ENCODE assay signal across 16 cellular contexts in the genomic region with DNA sequence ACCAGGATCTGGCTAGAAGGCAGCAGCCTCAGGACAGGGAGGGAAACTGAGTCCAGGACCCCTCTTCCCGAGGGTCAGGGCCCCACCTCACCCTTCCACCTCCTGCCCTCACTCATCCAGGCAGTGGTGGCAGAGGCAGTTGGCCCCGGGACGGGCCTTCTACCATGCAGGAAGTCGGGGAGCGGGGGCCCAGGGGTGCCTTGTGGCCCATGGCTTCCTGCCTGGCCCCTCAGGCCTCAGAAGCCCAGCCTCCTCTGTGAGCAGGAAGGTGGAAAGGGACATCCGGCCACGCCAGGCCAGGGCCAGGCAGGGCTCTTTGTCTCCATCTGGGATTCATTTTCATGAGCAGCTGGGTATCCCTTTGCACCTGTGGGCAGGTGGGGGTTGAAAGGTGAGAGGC. TPM values are rescaled to one million over a fixed set of nuclear protein-coding genes. Genes with fewer than 3 reads are reported as not detected.
A peak's percentile ranks its signal among the peaks of the same experiment; 100 is the strongest.
DNase-seq lines count a peak whose midpoint lies in the region; ATAC-seq and TF ChIP-seq lines count a peak whose summit lies in the region.
"Had no signal": no experiment of that assay in that cellular context is flagged by ENCODE, and none has a peak within 500 bp of the region (broad histone marks: within the 10 kb centered on the region; RNA-seq: fewer than 3 reads in every experiment).

No MANE protein-coding gene starts in this region.

- peak; percentile 20 to 45 for DNase-seq in activated T-cell treated with anti-CD3 and anti-CD28 coated beads, Interleukin-2, amount 50 U/mL, for 48 hours
- DNase-seq in activated T-cell treated with anti-CD3 and anti-CD28 coated beads for 4 hours (no peak), spleen (peak; percentile 90), caudate nucleus (lab: John Stamatoyannopoulos, UW) (no peak), Caco-2 (no peak)
- DNase-seq in activated T-cell treated with anti-CD3 and anti-CD28 coated beads, Interleukin-2, amount 50 U/mL, for 72 hours: peak; percentile 32 to 43
- DNase-seq: DMS53; effector memory CD4-positive, alpha-beta T cell; foreskin melanocyte; NCI-H510A; RPMI8226; stimulated activated CD4-positive, alpha-beta T cell treated with anti-CD3 and anti-CD28 coated beads, Interleukin-2, amount 100 ng/mL, for 48 hours had no signal

- H3K27ac ChIP-seq in KOPT-K1 (ENCODE audit: low read depth, low read length, poor library complexity, severe bottlenecking) (peak overlapping the region; percentile 97), spleen (peak overlapping the region in 3 of 8 donors; percentile 11 to 26 (median 21)), caudate nucleus (ENCODE audit: low read depth, low read length) (no peak overlapping the region)

- H3K9me3 Mint-ChIP-seq in activated T-cell treated with anti-CD3 and anti-CD28 coated beads, Interleukin-2, amount 50 U/mL, for 72 hours: no peaks in the 10 kb centered on the region
- no peaks in the 10 kb centered on the region for H3K9me3 Mint-ChIP-seq in Caco-2 (ENCODE audit: unreplicated experiment)
- H3K9me3 Mint-ChIP-seq: brain; stimulated activated memory B cell treated with anti-CD40 and anti-IgM and Interleukin-4, amounts not matched to agents 10 μg/mL and 1 μg/mL and 100 μg/mL, for 72 hours had no signal

- peak; percentile 57 to 74 for ATAC-seq in activated T-cell treated with anti-CD3 and anti-CD28 coated beads, Interleukin-2, amount 50 U/mL, for 72 hours (replicated peaks in 1 of 2)
- ATAC-seq in GM19452 (IDR thresholded peaks at IDR 0.05; ENCODE audit: unreplicated experiment): no peak
- ATAC-seq: stimulated activated memory B cell treated with anti-CD40 and anti-IgM and Interleukin-4, amounts not matched to agents 10 μg/mL and 1 μg/mL and 100 μg/mL, for 72 hours had no signal

- CTCF ChIA-PET in Caco-2 (lab: Charles Lee): interaction anchor here (1.9 kb wide), 1 partner anchor 13 kb away, joined by 6 read pairs; no protein-coding TSS in a partner anchor

- H3K27me3 ChIP-seq in spleen (replicated peaks in 1 of 7): peaks cover 0 to 75% (median 0%) of the 10 kb centered on the region in 7 donors
- no peaks in the 10 kb centered on the region for H3K27me3 ChIP-seq in Caco-2 (replicated peaks; ENCODE audit: control insufficient read depth, insufficient read depth, low read length)

- POLR2A ChIA-PET in Caco-2 (lab: Charles Lee): no interaction called here

- intact Hi-C loops in spleen (cut with DNase I; ENCODE audit: low total_unique reads): no loop called here
- intact Hi-C loops in Caco-2 (cut with micrococcal nuclease; ENCODE audit: unreplicated experiment): no loop called here

- TF ChIP-seq CTCF in spleen (IDR thresholded peaks at IDR 0.05 in 8 of 11, conservative IDR thresholded peaks at IDR 0.05 in 3 of 11): no peak
- TF ChIP-seq CTCF in Caco-2 (IDR thresholded peaks at IDR 0.05; ENCODE audit: insufficient read depth in 1 of 2, low read depth in 1 of 2, low read length in 1 of 2, severe bottlenecking in 1 of 2, unreplicated experiment in 1 of 2): no peak

- no peak overlapping the region for H3K4me3 Mint-ChIP-seq in activated T-cell treated with anti-CD3 and anti-CD28 coated beads, Interleukin-2, amount 50 U/mL, for 72 hours
- no peak overlapping the region for H3K4me3 Mint-ChIP-seq in Caco-2 (ENCODE audit: unreplicated experiment)
- H3K4me3 Mint-ChIP-seq: stimulated activated memory B cell treated with anti-CD40 and anti-IgM and Interleukin-4, amounts not matched to agents 10 μg/mL and 1 μg/mL and 100 μg/mL, for 72 hours had no signal

- H3K4me1 ChIP-seq in spleen: peaks cover 18 to 69% (median 46%) of the 10 kb centered on the region in 6 donors
- H3K4me1 ChIP-seq in Caco-2: peaks cover 10% of the 10 kb centered on the region; the same call in 1 of the 2 replicates

- WGBS in spleen, 5 donors: 3 to 17% (median 15%) methylated on average over 2 to 7 of the region's 7 CpGs

- H3K4me1 Mint-ChIP-seq in activated T-cell treated with anti-CD3 and anti-CD28 coated beads, Interleukin-2, amount 50 U/mL, for 72 hours (ENCODE audit: low read depth): no peaks in the 10 kb centered on the region
- no peaks in the 10 kb centered on the region for H3K4me1 Mint-ChIP-seq in Caco-2 (ENCODE audit: low read depth, unreplicated experiment)

- no peaks in the 10 kb centered on the region for H3K36me3 Mint-ChIP-seq in activated T-cell treated with anti-CD3 and anti-CD28 coated beads, Interleukin-2, amount 50 U/mL, for 72 hours (ENCODE audit: insufficient read depth in 2 of 2)
- H3K36me3 Mint-ChIP-seq in Caco-2 (ENCODE audit: insufficient read depth, unreplicated experiment): peaks cover 9% of the 10 kb centered on the region
- H3K36me3 Mint-ChIP-seq: stimulated activated memory B cell treated with anti-CD40 and anti-IgM and Interleukin-4, amounts not matched to agents 10 μg/mL and 1 μg/mL and 100 μg/mL, for 72 hours had no signal

- no peak for TF ChIP-seq POLR2A in spleen (IDR thresholded peaks at IDR 0.05)

- H3K36me3 ChIP-seq in KOPT-K1 (ENCODE audit: insufficient read depth, low read length): peaks cover 85% of the 10 kb centered on the region
- H3K36me3 ChIP-seq in spleen: peaks cover 0 to 5% (median 0%) of the 10 kb centered on the region in 6 donors
- no peaks in the 10 kb centered on the region for H3K36me3 ChIP-seq in Caco-2 (ENCODE audit: control insufficient read depth, insufficient read depth, low read length)

- H3K9me3 ChIP-seq in KOPT-K1 (ENCODE audit: insufficient read depth, low read length, poor library complexity, severe bottlenecking): no peaks in the 10 kb centered on the region
- H3K9me3 ChIP-seq in spleen: no peaks in the 10 kb centered on the region
- H3K9me3 ChIP-seq in Caco-2: no peaks in the 10 kb centered on the region

- H3K4me3 ChIP-seq in spleen: peak overlapping the region in 1 of 8 donors; percentile 22
- H3K4me3 ChIP-seq in Caco-2 (ENCODE audit: low read depth, low read length): no peak overlapping the region

- H3K27me3 Mint-ChIP-seq in activated T-cell treated with anti-CD3 and anti-CD28 coated beads, Interleukin-2, amount 50 U/mL, for 72 hours (ENCODE audit: low read depth): no peaks in the 10 kb centered on the region
- no peaks in the 10 kb centered on the region for H3K27me3 Mint-ChIP-seq in Caco-2 (ENCODE audit: insufficient read depth, unreplicated experiment)
- H3K27me3 Mint-ChIP-seq: brain had no signal

- no TSS peak for BruUV-seq in Caco-2 (replicated peaks; lab: Mats Ljungman, UMichigan)

- H3K27ac Mint-ChIP-seq in activated T-cell treated with anti-CD3 and anti-CD28 coated beads, Interleukin-2, amount 50 U/mL, for 72 hours: no peak overlapping the region
- no peak overlapping the region for H3K27ac Mint-ChIP-seq in Caco-2 (ENCODE audit: unreplicated experiment)
- H3K27ac Mint-ChIP-seq: stimulated activated memory B cell treated with anti-CD40 and anti-IgM and Interleukin-4, amounts not matched to agents 10 μg/mL and 1 μg/mL and 100 μg/mL, for 72 hours had no signal

RNA-seq across cellular contexts. Expression of a gene that starts 58.5 kb away (rescaled TPM):
- total RNA-seq in activated T-cell treated with anti-CD3 and anti-CD28 coated beads, Interleukin-2, amount 50 U/mL, for 72 hours: under 1 TPM; 0.02 to 0.14 TPM
- total RNA-seq in spleen: 10 to 100 TPM in 6 of 7 donors, 1 to 10 TPM in 1; 8.7 to 20.3 (median 14.9) TPM
- polyA plus RNA-seq in spleen: 10 to 100 TPM in 1 of 3 donors, 1 to 10 TPM in 2; 1.7 to 10.2 (median 2.0) TPM
- 10.2 and 15.5 TPM in 2 replicates for total RNA-seq in Caco-2 (2022)

RNA-seq across cellular contexts. Expression of a gene that starts 58.9 kb away (rescaled TPM):
- 1,000 to 10,000 TPM; 3,862 to 3,966 TPM for total RNA-seq in activated T-cell treated with anti-CD3 and anti-CD28 coated beads, Interleukin-2, amount 50 U/mL, for 72 hours
- total RNA-seq in spleen: 1,000 to 10,000 TPM; 1,726 to 6,270 (median 2,803) TPM
- polyA plus RNA-seq in spleen: 1,000 to 10,000 TPM; 1,119 to 1,902 (median 1,793) TPM
- total RNA-seq in Caco-2 (2022): 1,436 and 1,933 TPM in 2 replicates

Comparison
In these comparisons a context has a peak if more than half of its experiments do, and no peak if none do; other contexts are left out.
1. DNase-seq: peak in activated T-cell treated with anti-CD3 and anti-CD28 coated beads, Interleukin-2, amount 50 U/mL, for 48 hours (2 of 2), activated T-cell treated with anti-CD3 and anti-CD28 coated beads, Interleukin-2, amount 50 U/mL, for 72 hours (2 of 2) and spleen (single experiment); none in activated T-cell treated with anti-CD3 and anti-CD28 coated beads for 4 hours (single experiment), caudate nucleus (0 of 61) and Caco-2 (0 of 2).